ENCODE assay signal across 9 cellular contexts in genomic region chr9:93127395-93127911, GRCh38. TPM values are rescaled to one million over a fixed set of nuclear protein-coding genes. Genes with fewer than 3 reads are reported as not detected.
A peak's percentile ranks its signal among the peaks of the same experiment; 100 is the strongest.
DNase-seq lines count a peak whose midpoint lies in the region; ATAC-seq, FAIRE-seq and TF ChIP-seq lines count a peak whose summit lies in the region.
"Had no signal": no experiment of that assay in that cellular context is flagged by ENCODE, and none has a peak within 500 bp of the region (broad histone marks: within the 10 kb centered on the region; RNA-seq: fewer than 3 reads in every experiment).

No MANE protein-coding gene starts in this region.

- peaks cover 36 to 60% of the 10 kb centered on the region in 2 donors for H3K4me1 Mint-ChIP-seq in stimulated activated naive B cell treated with anti-CD40 and anti-IgM and Interleukin-4, amounts not matched to agents 10 μg/mL and 1 μg/mL and 100 μg/mL, for 72 hours

- peaks cover 51 to 65% of the 10 kb centered on the region in 2 donors for H3K36me3 Mint-ChIP-seq in stimulated activated naive B cell treated with anti-CD40 and anti-IgM and Interleukin-4, amounts not matched to agents 10 μg/mL and 1 μg/mL and 100 μg/mL, for 72 hours

- H3K9me3 Mint-ChIP-seq in stimulated activated naive B cell treated with anti-CD40 and anti-IgM and Interleukin-4, amounts not matched to agents 10 μg/mL and 1 μg/mL and 100 μg/mL, for 72 hours = no peaks in the 10 kb centered on the region

- H3K27ac ChIP-seq in layer of hippocampus (ENCODE audit: low read depth, low read length) = peak overlapping the region; percentile 48

- no peak for TF ChIP-seq POLR2A in H54 (IDR thresholded peaks at IDR 0.05; ENCODE audit: low read depth, low read length)

- no peaks in the 10 kb centered on the region for H3K27me3 ChIP-seq in layer of hippocampus (ENCODE audit: control insufficient read depth, insufficient read depth, low read length)

- ATAC-seq in stimulated activated naive B cell treated with anti-CD40 and anti-IgM and Interleukin-4, amounts not matched to agents 10 μg/mL and 1 μg/mL and 100 μg/mL, for 72 hours (replicated peaks) = peak; percentile 18 to 35
- ATAC-seq in esophagus mucosa (no peak), HG02642 (IDR thresholded peaks at IDR 0.05; ENCODE audit: poor library complexity, unreplicated experiment) (no peak)

- DNase-seq in NOMO-1 treated with dmso at 0.1 percent for 144 hours (lab: John Stamatoyannopoulos, UW; ENCODE audit: unreplicated experiment) (peak; percentile 40), amygdala (lab: John Stamatoyannopoulos, UW) (peak in 38 of 56 donors; percentile 20 to 86 (median 48)), NCI-H1048 (lab: John Stamatoyannopoulos, UW) (no peak), H54 (ENCODE audit: insufficient read length, low spot score) (no peak)
- no peak for DNase-seq in stimulated activated naive B cell treated with anti-CD40 and anti-IgM and Interleukin-4, amounts not matched to agents 10 μg/mL and 1 μg/mL and 100 μg/mL, for 72 hours

- H3K27me3 Mint-ChIP-seq in stimulated activated naive B cell treated with anti-CD40 and anti-IgM and Interleukin-4, amounts not matched to agents 10 μg/mL and 1 μg/mL and 100 μg/mL, for 72 hours = no peaks in the 10 kb centered on the region

- FAIRE-seq in H54 (lab: Jason Lieb, UNC) = no peak
- FAIRE-seq: colon had no signal

- peak overlapping the region; percentile 31 for H3K27ac Mint-ChIP-seq in stimulated activated naive B cell treated with anti-CD40 and anti-IgM and Interleukin-4, amounts not matched to agents 10 μg/mL and 1 μg/mL and 100 μg/mL, for 72 hours

- H3K4me3 Mint-ChIP-seq in stimulated activated naive B cell treated with anti-CD40 and anti-IgM and Interleukin-4, amounts not matched to agents 10 μg/mL and 1 μg/mL and 100 μg/mL, for 72 hours = peak overlapping the region in 1 of 2 donors; percentile 43

RNA-seq across cellular contexts. Expression of gene NINJ1, which starts 6.6 kb away (rescaled TPM):
- 16.9 TPM for total RNA-seq in esophagus mucosa

RNA-seq across cellular contexts. Expression of gene CARD19, which starts 31.4 kb away (rescaled TPM):
- 19.9 TPM for total RNA-seq in esophagus mucosa

RNA-seq across cellular contexts. Expression of gene WNK2, which starts 56.5 kb away (rescaled TPM):
- total RNA-seq in esophagus mucosa = 0.92 TPM

Comparison
In these comparisons a context has a peak if more than half of its experiments do, and no peak if none do; other contexts are left out.
1. DNase-seq: peak in NOMO-1 treated with dmso at 0.1 percent for 144 hours (single experiment) and amygdala (38 of 56); none in stimulated activated naive B cell treated with anti-CD40 and anti-IgM and Interleukin-4, amounts not matched to agents 10 μg/mL and 1 μg/mL and 100 μg/mL, for 72 hours (single experiment), NCI-H1048 (single experiment) and H54 (single experiment).
2. ATAC-seq: peak in stimulated activated naive B cell treated with anti-CD40 and anti-IgM and Interleukin-4, amounts not matched to agents 10 μg/mL and 1 μg/mL and 100 μg/mL, for 72 hours (2 of 2); none in esophagus mucosa (single experiment) and HG02642 (single experiment).